16 cellular contexts compared by ENCODE assay signal in genomic region chr3:49716691-49717538, GRCh38. TPM values are rescaled to one million over a fixed set of nuclear protein-coding genes. Genes with fewer than 3 reads are reported as not detected.
A peak's percentile ranks its signal among the peaks of the same experiment; 100 is the strongest.
DNase-seq lines count a peak whose midpoint lies in the region; ATAC-seq and TF ChIP-seq lines count a peak whose summit lies in the region.
"Had no signal": no experiment of that assay in that cellular context is flagged by ENCODE, and none has a peak within 500 bp of the region (broad histone marks: within the 10 kb centered on the region; RNA-seq: fewer than 3 reads in every experiment).

No MANE protein-coding gene starts in this region.

- intact Hi-C loops in Right ventricle myocardium superior (cut with DNase I) = no loop called here
- intact Hi-C loops in left ventricle myocardium inferior (cut with micrococcal nuclease) = no loop called here

- DNase-seq in Right ventricle myocardium superior (peak; percentile 39), left ventricle myocardium inferior (no peak), NCI-H2196 (lab: John Stamatoyannopoulos, UW; ENCODE audit: unreplicated experiment) (no peak)
- DNase-seq in effector CD4-positive, alpha-beta T cell = peak; percentile 1
- no peak for DNase-seq in stimulated activated effector memory CD8-positive, alpha-beta T cell treated with anti-CD3 and anti-CD28 coated beads, Interleukin-12 subunit alpha, Interleukin-12 subunit beta, amount 100 ng/mL, for 72 hours (ENCODE audit: low spot score in 2 of 2)
- DNase-seq: activated CD4-positive, alpha-beta T cell treated with anti-CD3 and anti-CD28 coated beads, Interleukin-2, amount 50 U/mL, for 48 hours; central memory CD4-positive, alpha-beta T cell; NCI-H2029 treated with DMSO at 0.1 percent for 48 hours; NCI-H526 treated with DMSO at 0.1 percent for 48 hours; stimulated activated CD4-positive, alpha-beta T cell treated with anti-CD3 and anti-CD28 coated beads, Interleukin-15, amount 100 ng/mL, for 24 hours; stomach had no signal

- no peak overlapping the region for H3K4me3 ChIP-seq in left ventricle myocardium inferior
- H3K4me3 ChIP-seq: prostate gland, stomach, vagina had no signal

- H3K4me3 Mint-ChIP-seq in stimulated activated effector memory CD8-positive, alpha-beta T cell treated with anti-CD3 and anti-CD28 coated beads, Interleukin-12 subunit alpha, Interleukin-12 subunit beta, amount 100 ng/mL, for 72 hours = peak overlapping the region; percentile 80

- no peak overlapping the region for H3K27ac ChIP-seq in left ventricle myocardium inferior (replicated peaks)
- H3K27ac ChIP-seq: prostate gland, stomach, vagina had no signal

- H3K9me3 Mint-ChIP-seq in stimulated activated effector memory CD8-positive, alpha-beta T cell treated with anti-CD3 and anti-CD28 coated beads, Interleukin-12 subunit alpha, Interleukin-12 subunit beta, amount 100 ng/mL, for 72 hours = no peaks in the 10 kb centered on the region
- H3K9me3 Mint-ChIP-seq: activated T-helper 2 cell treated with anti-CD3 and anti-CD28 coated beads, Interferon-gamma antibody, Interleukin-2, Interleukin-4, amounts not matched to agents 10 μg/mL and 5 μg/mL and 100 μg/mL, durations not matched to agents 14 hours and 24 hours and 36 hours had no signal

- H3K4me1 Mint-ChIP-seq in stimulated activated effector memory CD8-positive, alpha-beta T cell treated with anti-CD3 and anti-CD28 coated beads, Interleukin-12 subunit alpha, Interleukin-12 subunit beta, amount 100 ng/mL, for 72 hours = peaks cover 30% of the 10 kb centered on the region

- H3K9me3 ChIP-seq in left ventricle myocardium inferior (replicated peaks) = no peaks in the 10 kb centered on the region
- H3K9me3 ChIP-seq: prostate gland, stomach, vagina had no signal

- TF ChIP-seq CTCF in left ventricle myocardium inferior (IDR thresholded peaks at IDR 0.05; ENCODE audit: borderline replicate concordance) = no peak

- no peak overlapping the region for H3K27ac Mint-ChIP-seq in stimulated activated effector memory CD8-positive, alpha-beta T cell treated with anti-CD3 and anti-CD28 coated beads, Interleukin-12 subunit alpha, Interleukin-12 subunit beta, amount 100 ng/mL, for 72 hours
- H3K27ac Mint-ChIP-seq: activated T-helper 2 cell treated with anti-CD3 and anti-CD28 coated beads, Interferon-gamma antibody, Interleukin-2, Interleukin-4, amounts not matched to agents 10 μg/mL and 5 μg/mL and 100 μg/mL, durations not matched to agents 14 hours and 24 hours and 36 hours had no signal

- H3K36me3 ChIP-seq in left ventricle myocardium inferior = peaks cover 44% of the 10 kb centered on the region

- ATAC-seq in Right ventricle myocardium superior (ENCODE audit: poor library complexity) (no peak), GM18873 (IDR thresholded peaks at IDR 0.05; ENCODE audit: low FRiP score, unreplicated experiment) (no peak)
- no peak for ATAC-seq in stimulated activated effector memory CD8-positive, alpha-beta T cell treated with anti-CD3 and anti-CD28 coated beads, Interleukin-12 subunit alpha, Interleukin-12 subunit beta, amount 100 ng/mL, for 72 hours
- ATAC-seq: HCT116 had no signal

- H3K36me3 Mint-ChIP-seq in stimulated activated effector memory CD8-positive, alpha-beta T cell treated with anti-CD3 and anti-CD28 coated beads, Interleukin-12 subunit alpha, Interleukin-12 subunit beta, amount 100 ng/mL, for 72 hours = peaks cover 35% of the 10 kb centered on the region

- no peaks in the 10 kb centered on the region for H3K27me3 ChIP-seq in left ventricle myocardium inferior (ENCODE audit: low read depth)
- H3K27me3 ChIP-seq: stomach, vagina had no signal

- H3K4me1 ChIP-seq in left ventricle myocardium inferior = peaks cover 30% of the 10 kb centered on the region

RNA-seq across cellular contexts. Expression of gene AMIGO3, which starts 2.6 kb away (rescaled TPM):
- total RNA-seq in Right ventricle myocardium superior (not detected), left ventricle myocardium inferior (not detected)
- total RNA-seq: activated T-helper 2 cell treated with anti-CD3 and anti-CD28 coated beads, Interferon-gamma antibody, Interleukin-2, Interleukin-4, amounts not matched to agents 10 μg/mL and 5 μg/mL and 100 μg/mL, durations not matched to agents 14 hours and 24 hours and 36 hours; vagina had no signal

RNA-seq across cellular contexts. Expression of gene GMPPB, which starts 6.8 kb away (rescaled TPM):
- total RNA-seq in Right ventricle myocardium superior = 15.7 TPM
- total RNA-seq in left ventricle myocardium inferior = 15.1 TPM

RNA-seq across cellular contexts. Expression of gene RNF123, which starts 27.6 kb away (rescaled TPM):
- total RNA-seq in Right ventricle myocardium superior (47.9 TPM), left ventricle myocardium inferior (48.6 TPM)

RNA-seq across cellular contexts. Expression of gene MST1, which starts 27.6 kb away (rescaled TPM):
- total RNA-seq in Right ventricle myocardium superior (3.7 TPM), left ventricle myocardium inferior (5.4 TPM)

RNA-seq across cellular contexts. Expression of gene APEH, which starts 42.8 kb away (rescaled TPM):
- total RNA-seq in Right ventricle myocardium superior = 103 TPM
- 99.0 TPM for total RNA-seq in left ventricle myocardium inferior

Comparison
In these comparisons a context has a peak if more than half of its experiments do, and no peak if none do; other contexts are left out.
1. DNase-seq: peak in Right ventricle myocardium superior (single experiment) and effector CD4-positive, alpha-beta T cell (single experiment); none in left ventricle myocardium inferior (single experiment), stimulated activated effector memory CD8-positive, alpha-beta T cell treated with anti-CD3 and anti-CD28 coated beads, Interleukin-12 subunit alpha, Interleukin-12 subunit beta, amount 100 ng/mL, for 72 hours (0 of 2) and NCI-H2196 (single experiment).